ENCODE assay signal across 1 cellular context in genomic region chr1:226912587-226913176, GRCh38.
A peak's percentile ranks its signal among the peaks of the same experiment; 100 is the strongest.
TF ChIP-seq lines count a peak whose summit lies in the region.

No MANE protein-coding gene starts in this region.

TF ChIP-seq in HepG2, 621 proteins besides CTCF, POLR2A, EP300 and RAD21 (continued from another document):
- TF ChIP-seq ZNF687 (CRISPR knock-in tag; IDR thresholded peaks at IDR 0.05) (peak; percentile 69), SMAD3 (CRISPR knock-in tag; IDR thresholded peaks at IDR 0.05) (0 out of 2 replicates have a peak, but pooled peaks have one; percentile 41), FOXA3 (CRISPR knock-in tag; IDR thresholded peaks at IDR 0.05) (peak; percentile 32; the same call in 1 of the 2 replicates), ETV6 (CRISPR knock-in tag; conservative IDR thresholded peaks at IDR 0.05) (no peak), IKZF5 (CRISPR knock-in tag; IDR thresholded peaks at IDR 0.05) (peak; percentile 37; the same call in 1 of the 2 replicates), ZNF407 (CRISPR knock-in tag; IDR thresholded peaks at IDR 0.05; ENCODE audit: not compliant biosample characterization) (no peak)
